Comparison of ENCODE assay signal across 18 cellular contexts in the genomic region with DNA sequence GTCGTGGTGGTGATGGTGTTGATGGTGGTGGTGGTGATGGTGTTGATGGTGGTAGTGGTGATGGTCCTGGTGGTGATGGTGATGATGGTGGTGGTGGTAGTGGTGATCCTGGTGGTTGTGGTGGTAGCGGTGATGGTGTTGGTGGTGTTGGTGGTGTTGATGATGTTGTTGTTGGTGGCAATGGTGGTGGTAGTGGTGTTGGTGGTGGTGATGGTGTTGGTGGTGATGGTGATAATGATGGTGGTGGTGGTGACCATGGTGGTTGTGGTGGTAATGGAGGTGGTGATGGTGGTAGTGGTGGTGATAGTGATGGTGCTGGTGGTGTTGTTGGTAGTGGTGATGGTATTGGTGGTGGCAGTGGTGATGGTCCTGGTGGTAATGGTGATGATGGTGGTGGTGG. TPM values are rescaled to one million over a fixed set of nuclear protein-coding genes. Genes with fewer than 3 reads are reported as not detected.
A peak's percentile ranks its signal among the peaks of the same experiment; 100 is the strongest.
DNase-seq lines count a peak whose midpoint lies in the region; ATAC-seq, FAIRE-seq and TF ChIP-seq lines count a peak whose summit lies in the region.
"Had no signal": no experiment of that assay in that cellular context is flagged by ENCODE, and none has a peak within 500 bp of the region (broad histone marks: within the 10 kb centered on the region; RNA-seq: fewer than 3 reads in every experiment).

No MANE protein-coding gene starts in this region.

- TF ChIP-seq POLR2A in HepG2 (IDR thresholded peaks at IDR 0.05; ENCODE audit: insufficient read depth in 1 of 2, low read depth in 2 of 2, low read length in 2 of 2) (no peak), right lobe of liver (IDR thresholded peaks at IDR 0.05) (no peak), GM12878 (IDR thresholded peaks at IDR 0.05; ENCODE audit: low read depth, low read length) (no peak)

- H3K36me3 ChIP-seq in HepG2 (replicated peaks in 1 of 2; ENCODE audit: control insufficient read depth in 1 of 2, insufficient read depth in 2 of 2, low read length in 2 of 2) (no peaks in the 10 kb centered on the region), right lobe of liver (no peaks in the 10 kb centered on the region), GM12878 (ENCODE audit: control insufficient read depth in 2 of 2, insufficient read depth in 2 of 2, low read length in 1 of 2) (no peaks in the 10 kb centered on the region)
- H3K36me3 ChIP-seq: Peyer's patch had no signal

- no peak overlapping the region for H3K4me3 ChIP-seq in HepG2 (replicated peaks in 1 of 3; ENCODE audit: insufficient read depth in 1 of 3, low read depth in 2 of 3, low read length in 3 of 3)
- no peak overlapping the region for H3K4me3 ChIP-seq in right lobe of liver
- H3K4me3 ChIP-seq in GM12878: no peak overlapping the region
- H3K4me3 ChIP-seq: Peyer's patch had no signal

- in situ Hi-C loops in HepG2 (cut with HindIII; ENCODE audit: extremely low pct_ligation_motif_present, low pct_unique_long_range_greater_than_20kb) (loop anchor here (5.0 kb wide), 1 partner anchor 551 kb away; no protein-coding TSS in a partner anchor), GM12878 (cut with MboI) (loop anchor here (5.0 kb wide), 2 partner anchors 551 to 661 kb away; no protein-coding TSS in a partner anchor)

- RAD21 ChIA-PET in GM12878 (lab: Charles Lee; ENCODE audit: unreplicated experiment): interaction anchor here (1.0 kb wide), 1 partner anchor 554 kb away, joined by 3 read pairs; no protein-coding TSS in a partner anchor

- SMC1A ChIA-PET in GM12878 (lab: Charles Lee; ENCODE audit: uncharacterized antibody, unreplicated experiment): interaction anchor here (1.2 kb wide), 1 partner anchor 49 kb away, joined by 4 read pairs; a partner anchor contains a TSS

- WGBS in HepG2 (ENCODE audit: low lambda C conversion rate): 46% methylated on average over 2 of the region's 2 CpGs
- WGBS in right lobe of liver (ENCODE audit: insufficient coverage, low coverage, low lambda C conversion rate, missing lambda C conversion rate): 89% methylated on average over 2 of the region's 2 CpGs
- WGBS in GM12878 (ENCODE audit: insufficient coverage, insufficient replicate concordance, low lambda C conversion rate, missing lambda C conversion rate): 50% methylated on average over 2 of the region's 2 CpGs

- peaks cover 20 to 37% of the 10 kb centered on the region in 2 donors for H3K4me1 Mint-ChIP-seq in natural killer cell

- H2AFZ ChIP-seq in HepG2 (ENCODE audit: low read length) (no peak overlapping the region), GM12878 (ENCODE audit: control insufficient read depth, low read depth, low read length) (no peak overlapping the region)

- peaks cover 6 to 13% of the 10 kb centered on the region in 2 donors for H3K9me3 Mint-ChIP-seq in natural killer cell

- no TSS peak for BruUV-seq in HepG2 (replicated peaks; lab: Mats Ljungman, UMichigan)
- BruUV-seq in GM12878 (replicated peaks; lab: Mats Ljungman, UMichigan): no TSS peak

- H3K27me3 ChIP-seq in HepG2 (ENCODE audit: control insufficient read depth in 1 of 2, insufficient read depth in 2 of 2, low read length in 2 of 2): no peaks in the 10 kb centered on the region
- no peaks in the 10 kb centered on the region for H3K27me3 ChIP-seq in right lobe of liver
- H3K27me3 ChIP-seq in GM12878 (replicated peaks in 1 of 2; ENCODE audit: control insufficient read depth in 2 of 2, insufficient read depth in 2 of 2, low read length in 1 of 2): no peaks in the 10 kb centered on the region; a peak in 1 of 4 replicates
- H3K27me3 ChIP-seq: Peyer's patch had no signal

- POLR2A ChIA-PET in HepG2 (lab: Yijun Ruan, JAX) (no interaction called here), GM12878 (lab: Charles Lee) (no interaction called here)

- peak overlapping the region; percentile 44 to 91 for H3K27ac Mint-ChIP-seq in natural killer cell
- H3K27ac Mint-ChIP-seq: CD4-positive, alpha-beta T cell had no signal

- H3K4me2 ChIP-seq in HepG2 (ENCODE audit: low read depth, low read length): no peak overlapping the region
- no peak overlapping the region for H3K4me2 ChIP-seq in GM12878 (ENCODE audit: control insufficient read depth, insufficient read depth)

- H3K9me3 ChIP-seq in HepG2 (ENCODE audit: low read length) (peaks cover 13% of the 10 kb centered on the region), right lobe of liver (no peaks in the 10 kb centered on the region), GM12878 (replicated peaks; ENCODE audit: control insufficient read depth, insufficient read depth, low read length) (peaks cover 6% of the 10 kb centered on the region; the same call in 2 of the 3 replicates)
- H3K9me3 ChIP-seq: Peyer's patch had no signal

- peak overlapping the region; percentile 52 for H3K4me3 Mint-ChIP-seq in natural killer cell
- H3K4me3 Mint-ChIP-seq: CD4-positive, alpha-beta T cell had no signal

- ATAC-seq in HepG2 (no peak), right lobe of liver (no peak), GM12878 (no peak), natural killer cell (no peak), HG03175 (IDR thresholded peaks at IDR 0.05; ENCODE audit: unreplicated experiment) (no peak), HG03196 (IDR thresholded peaks at IDR 0.05; ENCODE audit: unreplicated experiment) (no peak)

- H3K27ac ChIP-seq in HepG2 (ENCODE audit: extremely low read length, insufficient read depth, low read length): no peak overlapping the region
- H3K27ac ChIP-seq in right lobe of liver: no peak overlapping the region
- H3K27ac ChIP-seq in GM12878 (ENCODE audit: control insufficient read depth, insufficient read depth): no peak overlapping the region
- H3K27ac ChIP-seq: Peyer's patch had no signal

- no peak for TF ChIP-seq RAD21 in HepG2 (CRISPR knock-in tag; IDR thresholded peaks at IDR 0.05)
- TF ChIP-seq RAD21 in GM12878 (IDR thresholded peaks at IDR 0.05; ENCODE audit: insufficient read depth, low read depth, low read length): no peak

- no peaks in the 10 kb centered on the region for H3K36me3 Mint-ChIP-seq in natural killer cell

- FAIRE-seq in HepG2 (lab: Jason Lieb, UNC) (no peak), GM12878 (lab: Jason Lieb, UNC) (no peak)

- intact Hi-C loops in HepG2 (cut with micrococcal nuclease; ENCODE audit: unreplicated experiment): loop anchor here (5.0 to 10.0 kb wide), 2 partner anchors 56 to 929 kb away; no protein-coding TSS in a partner anchor
- intact Hi-C loops in right lobe of liver (cut with DNase I): loop anchor here in 1 of 2 donors (10.0 kb wide), 2 partner anchors 529 to 679 kb away; no protein-coding TSS in a partner anchor
- intact Hi-C loops in GM12878 (cut with micrococcal nuclease; ENCODE audit: unreplicated experiment): loop anchor here (5.0 kb wide), 2 partner anchors 231 to 656 kb away; no protein-coding TSS in a partner anchor
- intact Hi-C loops in natural killer cell (cut with micrococcal nuclease): loop anchor here (5.0 kb wide), 1 partner anchor 56 kb away; no protein-coding TSS in a partner anchor

- H3K9ac ChIP-seq in HepG2 (ENCODE audit: insufficient read depth, low read depth, low read length) (no peak overlapping the region), GM12878 (ENCODE audit: control insufficient read depth, insufficient read depth, low read length) (no peak overlapping the region)

- no peaks in the 10 kb centered on the region for H4K20me1 ChIP-seq in HepG2 (ENCODE audit: insufficient read depth, low read length)
- no peaks in the 10 kb centered on the region for H4K20me1 ChIP-seq in GM12878 (ENCODE audit: control insufficient read depth, insufficient read depth)

- H3K27me3 Mint-ChIP-seq in natural killer cell (ENCODE audit: low read depth in 2 of 2): peaks cover 10 to 11% of the 10 kb centered on the region in 2 donors
- H3K27me3 Mint-ChIP-seq: CD4-positive, alpha-beta T cell had no signal

- H3K4me1 ChIP-seq in HepG2 (ENCODE audit: insufficient read depth, low read length) (peaks cover 21% of the 10 kb centered on the region), right lobe of liver (peaks cover 0 to 1% (median 0%) of the 10 kb centered on the region in 4 donors), GM12878 (ENCODE audit: control insufficient read depth, insufficient read depth, low read length) (peaks cover 16% of the 10 kb centered on the region)

- CTCF ChIA-PET in HepG2 (lab: Yijun Ruan, JAX; ENCODE audit: low intra/inter-chr PET ratio, low total read pairs) (interaction anchor here (3.8 kb wide), 1 partner anchor 554 kb away, joined by 38 read pairs; no protein-coding TSS in a partner anchor), GM12878 (lab: Yijun Ruan, JAX) (interaction anchor here (1.1 to 2.6 kb wide), 4 partner anchors 48 to 665 kb away, joined by 3 to 9 read pairs (median 4); no protein-coding TSS in a partner anchor)

- H3K79me2 ChIP-seq in HepG2 (ENCODE audit: insufficient read depth, low read length) (no peaks in the 10 kb centered on the region), GM12878 (ENCODE audit: control insufficient read depth, insufficient read depth, low read length) (no peaks in the 10 kb centered on the region)

- no peak for DNase-seq in HepG2 (ENCODE audit: low spot score)
- no peak for DNase-seq in right lobe of liver
- no peak for DNase-seq in GM12878 (ENCODE audit: low read depth, low spot score)
- DNase-seq in natural killer cell: peak; percentile 33
- DNase-seq in middle frontal gyrus (ENCODE audit: extremely low spot score, low spot score): no peak
- DNase-seq: ACHN; Calu3; CD4-positive, alpha-beta T cell; DMS79; NCI-H1105 treated with DMSO at 0.1 percent for 48 hours; NCI-H187 treated with DMSO at 0.1 percent for 48 hours; NCI-H774; Peyer's patch; SHP77 had no signal

- TF ChIP-seq CTCF in HepG2 (CRISPR knock-in tag; IDR thresholded peaks at IDR 0.05) (no peak), right lobe of liver (IDR thresholded peaks at IDR 0.05) (no peak), GM12878 (IDR thresholded peaks at IDR 0.05 in 2 of 3, conservative IDR thresholded peaks at IDR 0.05 in 1 of 3; ENCODE audit: control insufficient read depth in 2 of 3, extremely low read depth in 1 of 3, insufficient read depth in 1 of 3, low read depth in 3 of 3, low read length in 3 of 3) (no peak), natural killer cell (IDR thresholded peaks at IDR 0.05) (no peak)

- no peak for TF ChIP-seq EP300 in HepG2 (IDR thresholded peaks at IDR 0.05; ENCODE audit: low read depth in 2 of 2, low read length in 2 of 2)
- no peak for TF ChIP-seq EP300 in HepG2 (CRISPR knock-in tag; IDR thresholded peaks at IDR 0.05; ENCODE audit: borderline replicate concordance)
- no peak for TF ChIP-seq EP300 in GM12878 (IDR thresholded peaks at IDR 0.05; ENCODE audit: borderline replicate concordance in 1 of 2, control insufficient read depth in 1 of 2, low read depth in 2 of 2, low read length in 2 of 2)

RNA-seq across cellular contexts. Expression of a gene that starts 49.1 kb away (rescaled TPM):
- total RNA-seq in HepG2 (2016; rRNA removed; fragmentation: Illumina TruSeq; extraction: Trizol): not detected in 2 replicates
- not detected in 2 replicates for total RNA-seq in HepG2 (2016; cell fraction: cytosol; rRNA removed; fragmentation: Illumina TruSeq; extraction: Trizol; ENCODE audit: low read depth)
- not detected in 2 replicates for total RNA-seq in HepG2 (2016; cell fraction: insoluble cytoplasmic fraction; rRNA removed; fragmentation: Illumina TruSeq; extraction: Trizol)
- not detected in 2 replicates for total RNA-seq in HepG2 (2016; cell fraction: membrane; rRNA removed; fragmentation: Illumina TruSeq; extraction: Trizol)
- not detected in 2 replicates for total RNA-seq in HepG2 (2016; cell fraction: nucleus; rRNA removed; fragmentation: Illumina TruSeq; extraction: Trizol)
- polyA plus RNA-seq in HepG2 (2011; rRNA removed): not detected in 2 replicates
- not detected in 2 replicates for polyA plus RNA-seq in HepG2 (2011; cell fraction: cytosol; rRNA removed)
- 0.03 TPM in 1 of 2 replicates, not detected in the other for polyA plus RNA-seq in HepG2 (2011; cell fraction: nucleus; rRNA removed)
- not detected in 2 replicates for polyA plus RNA-seq in HepG2 (2012)
- polyA plus RNA-seq in HepG2 (2016; cell fraction: cytosol; fragmentation: Illumina TruSeq; extraction: Trizol; ENCODE audit: low read depth): not detected in 2 replicates
- not detected in 2 replicates for polyA plus RNA-seq in HepG2 (2016; cell fraction: insoluble cytoplasmic fraction; fragmentation: Illumina TruSeq; extraction: Trizol; ENCODE audit: low read depth)
- not detected in 2 replicates for polyA plus RNA-seq in HepG2 (2016; cell fraction: membrane; fragmentation: Illumina TruSeq; extraction: Trizol; ENCODE audit: low read depth)
- not detected in 2 replicates for polyA plus RNA-seq in HepG2 (2016; cell fraction: nucleus; fragmentation: Illumina TruSeq; extraction: Trizol; ENCODE audit: insufficient read depth, low read depth)
- not detected in 2 replicates for polyA minus RNA-seq in HepG2 (2011; rRNA and poly(A)+ RNA removed; ENCODE audit: low replicate concordance)
- polyA minus RNA-seq in HepG2 (2011; cell fraction: cytosol; rRNA and poly(A)+ RNA removed): not detected in 2 replicates
- not detected in 2 replicates for polyA minus RNA-seq in HepG2 (2011; cell fraction: nucleus; rRNA and poly(A)+ RNA removed)
- total RNA-seq in right lobe of liver: under 1 TPM in 4 of 6 experiments, not detected in 2; 0.16 to 0.68 (median 0.39) TPM
- 307 and 331 TPM in 2 replicates for total RNA-seq in GM12878 (2013; cell fraction: nucleolus; rRNA removed)
- 82.7 and 109 TPM in 2 replicates for total RNA-seq in GM12878 (2014; rRNA removed)
- 107 and 109 TPM in 2 replicates for total RNA-seq in GM12878 (2014; rRNA removed; fragmentation: Illumina TruSeq; extraction: Trizol)
- total RNA-seq in GM12878 (2021): 50.4 and 52.8 TPM in 2 replicates
- polyA plus RNA-seq in GM12878 (2011; ENCODE audit: low read depth): 37.6 TPM
- 149 and 243 TPM in 2 replicates for polyA plus RNA-seq in GM12878 (2011; rRNA removed)
- 53.5 and 61.0 TPM in 2 replicates for polyA plus RNA-seq in GM12878 (2011; cell fraction: cytosol; rRNA removed)
- 75.6 and 82.5 TPM in 2 replicates for polyA plus RNA-seq in GM12878 (2011; cell fraction: nucleus; rRNA removed)
- polyA plus RNA-seq in GM12878 (2012): 49.5 and 69.6 TPM in 2 replicates
- 118 and 166 TPM in 2 replicates for polyA plus RNA-seq in GM12878 (2014; fragmentation: Illumina TruSeq; extraction: Trizol)
- polyA plus RNA-seq in GM12878 (2014; fragmentation: Nextera tagmentation; extraction: Ambion mirVana): 10 to 100 TPM; 31.5 to 41.8 TPM
- 65.8 and 79.3 TPM in 2 replicates for polyA plus RNA-seq in GM12878 (2014; rRNA removed)
- polyA plus RNA-seq in GM12878 (2016; fragmentation: Nextera tagmentation; extraction: Ambion mirVana): 10 to 100 TPM; 45.9 to 47.1 TPM
- 80.6 and 111 TPM in 2 replicates for polyA minus RNA-seq in GM12878 (2011; rRNA and poly(A)+ RNA removed)
- polyA minus RNA-seq in GM12878 (2011; cell fraction: cytosol; rRNA and poly(A)+ RNA removed): 23.4 and 28.1 TPM in 2 replicates
- polyA minus RNA-seq in GM12878 (2011; cell fraction: nucleus; rRNA and poly(A)+ RNA removed): 39.7 and 47.2 TPM in 2 replicates
- total RNA-seq in natural killer cell: under 1 TPM; 0.31 to 0.63 (median 0.59) TPM
- total RNA-seq: Calu3; CD4-positive, alpha-beta T cell; G401; NCI-H460 had no signal

Comparison
In these comparisons a context has a peak if more than half of its experiments do, and no peak if none do; other contexts are left out.
1. RNA of a gene that starts 49.1 kb away (total RNA-seq): 50.4 to 331 TPM in GM12878; 0.31 to 0.63 TPM in natural killer cell, 0.16 to 0.68 TPM in right lobe of liver and not detected in HepG2; every median in the first group is over 10 times any median in the second.